9 cellular contexts compared by ENCODE assay signal in the genomic region with DNA sequence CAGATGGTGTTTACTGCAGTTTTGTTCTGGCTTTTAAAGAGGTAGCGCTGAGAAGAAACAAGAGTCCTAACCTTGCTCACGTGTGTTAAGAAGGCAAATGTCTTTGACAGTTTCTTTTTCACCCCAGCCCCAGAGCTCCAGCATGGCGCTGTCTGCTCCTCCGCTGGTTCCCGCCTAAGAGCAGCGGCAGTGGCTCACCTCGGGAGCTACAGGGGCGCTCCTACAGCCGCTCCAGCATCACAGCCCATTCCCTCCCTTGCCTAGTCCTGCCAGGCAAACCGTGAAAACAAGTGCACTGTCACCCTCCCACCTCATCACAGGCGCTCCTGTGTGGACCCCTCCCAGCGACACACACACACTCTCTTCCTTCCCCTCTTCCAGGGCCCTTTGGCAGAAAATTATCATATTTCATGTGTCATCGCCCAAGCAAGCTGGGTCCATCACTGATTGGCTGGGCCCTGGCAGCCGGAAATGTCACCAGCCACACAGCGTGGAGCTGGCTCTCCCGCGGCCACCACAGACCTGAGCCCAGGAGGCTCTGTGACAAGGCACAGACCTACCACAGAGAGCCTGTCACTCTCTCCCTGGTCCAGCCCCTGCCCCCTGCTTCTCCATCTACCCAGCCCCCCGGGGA. TPM values are rescaled to one million over a fixed set of nuclear protein-coding genes. Genes with fewer than 3 reads are reported as not detected.
DNase-seq lines count a peak whose midpoint lies in the region; ATAC-seq and TF ChIP-seq lines count a peak whose summit lies in the region.
"Had no signal": no experiment of that assay in that cellular context is flagged by ENCODE, and none has a peak within 500 bp of the region (broad histone marks: within the 10 kb centered on the region; RNA-seq: fewer than 3 reads in every experiment).

No MANE protein-coding gene starts in this region.

- intact Hi-C loops in transverse colon (cut with DNase I; ENCODE audit: low total_unique reads): no loop called here

- peak overlapping the region; percentile 93 for H3K27ac Mint-ChIP-seq in activated CD4-positive, alpha-beta memory T cell treated with anti-CD3 and anti-CD28 coated beads, Interleukin-2, amount 10 ng/mL, durations not matched to agents 7 days and 5 days
- H3K27ac Mint-ChIP-seq in osteocyte (ENCODE audit: unreplicated experiment): no peak overlapping the region

- no peaks in the 10 kb centered on the region for H3K9me3 ChIP-seq in transverse colon

- DNase-seq in DMS153 treated with DMSO at 0.1 percent for 48 hours (lab: John Stamatoyannopoulos, UW; ENCODE audit: unreplicated experiment) (peak; percentile 93), NCI-H2107 treated with DMSO at 0.1 percent for 48 hours (lab: John Stamatoyannopoulos, UW; ENCODE audit: unreplicated experiment) (peak; percentile 95), osteocyte (ENCODE audit: extremely low spot score, unreplicated experiment) (no peak), transverse colon (peak; percentile 57), GOT3 (lab: John Stamatoyannopoulos, UW) (no peak)
- DNase-seq in activated CD4-positive, alpha-beta memory T cell treated with anti-CD3 and anti-CD28 coated beads, Interleukin-2, amount 10 ng/mL, durations not matched to agents 7 days and 5 days: peak; percentile 93

- H3K4me1 Mint-ChIP-seq in activated CD4-positive, alpha-beta memory T cell treated with anti-CD3 and anti-CD28 coated beads, Interleukin-2, amount 10 ng/mL, durations not matched to agents 7 days and 5 days: peaks cover 56% of the 10 kb centered on the region
- H3K4me1 Mint-ChIP-seq in osteocyte (ENCODE audit: unreplicated experiment): peaks cover 35% of the 10 kb centered on the region

- TF ChIP-seq EP300 in transverse colon (IDR thresholded peaks at IDR 0.05; ENCODE audit: low read depth): no peak

- peaks cover 2% of the 10 kb centered on the region for H3K36me3 Mint-ChIP-seq in activated CD4-positive, alpha-beta memory T cell treated with anti-CD3 and anti-CD28 coated beads, Interleukin-2, amount 10 ng/mL, durations not matched to agents 7 days and 5 days (ENCODE audit: low read depth)
- no peaks in the 10 kb centered on the region for H3K36me3 Mint-ChIP-seq in osteocyte (ENCODE audit: unreplicated experiment)

- ATAC-seq in GM21825 (IDR thresholded peaks at IDR 0.05; ENCODE audit: unreplicated experiment) (peak; percentile 85), esophagus mucosa (peak; percentile 14)

- H3K4me1 ChIP-seq in transverse colon: peaks cover 14 to 31% (median 24%) of the 10 kb centered on the region in 4 donors

- H3K4me3 ChIP-seq in transverse colon: peak overlapping the region in 1 of 4 donors; percentile 22

- WGBS in transverse colon (ENCODE audit: low coverage in 1 of 2), 2 donors: 61% methylated on average over 4 to 18 of the region's 18 CpGs

- no peaks in the 10 kb centered on the region for H3K36me3 ChIP-seq in transverse colon

- in situ Hi-C loops in transverse colon (cut with MboI; ENCODE audit: low pct_ligation_motif_present in 1 of 4, low pct_unique_long_range_greater_than_20kb in 1 of 4, low sequenced_read_pairs in 3 of 4): no loop called here

- peaks cover 2% of the 10 kb centered on the region for H3K9me3 Mint-ChIP-seq in activated CD4-positive, alpha-beta memory T cell treated with anti-CD3 and anti-CD28 coated beads, Interleukin-2, amount 10 ng/mL, durations not matched to agents 7 days and 5 days
- H3K9me3 Mint-ChIP-seq in osteocyte (ENCODE audit: unreplicated experiment): peaks cover 5% of the 10 kb centered on the region

- no peaks in the 10 kb centered on the region for H3K27me3 Mint-ChIP-seq in activated CD4-positive, alpha-beta memory T cell treated with anti-CD3 and anti-CD28 coated beads, Interleukin-2, amount 10 ng/mL, durations not matched to agents 7 days and 5 days
- H3K27me3 Mint-ChIP-seq in osteocyte (ENCODE audit: unreplicated experiment): peaks cover 12% of the 10 kb centered on the region

- peak overlapping the region in 2 of 4 donors; percentile 6 to 24 for H3K27ac ChIP-seq in transverse colon
- H3K27ac ChIP-seq: KMS-11 had no signal

- TF ChIP-seq CTCF in osteocyte (IDR thresholded peaks at IDR 0.05) (no peak), transverse colon (IDR thresholded peaks at IDR 0.05) (no peak)

- TF ChIP-seq POLR2A in transverse colon (IDR thresholded peaks at IDR 0.05): no peak

- POLR2A ChIA-PET in activated CD4-positive, alpha-beta memory T cell treated with anti-CD3 and anti-CD28 coated beads, Interleukin-2, amount 10 ng/mL, durations not matched to agents 7 days and 5 days (lab: Charles Lee): interaction anchor here (0.6 to 9.7 kb wide), 20 partner anchors 9 to 346 kb away, joined by 3 to 231 read pairs (median 4); no protein-coding TSS in a partner anchor

- H3K27me3 ChIP-seq in transverse colon: no peaks in the 10 kb centered on the region

- CTCF ChIA-PET in activated CD4-positive, alpha-beta memory T cell treated with anti-CD3 and anti-CD28 coated beads, Interleukin-2, amount 10 ng/mL, durations not matched to agents 7 days and 5 days (lab: Charles Lee): interaction anchor here (0.6 to 6.0 kb wide), 13 partner anchors 10 to 346 kb away, joined by 3 to 72 read pairs (median 4); no protein-coding TSS in a partner anchor

- peak overlapping the region; percentile 93 for H3K4me3 Mint-ChIP-seq in activated CD4-positive, alpha-beta memory T cell treated with anti-CD3 and anti-CD28 coated beads, Interleukin-2, amount 10 ng/mL, durations not matched to agents 7 days and 5 days
- peak overlapping the region; percentile 47 for H3K4me3 Mint-ChIP-seq in osteocyte (ENCODE audit: unreplicated experiment)

RNA-seq across cellular contexts. Expression of gene HIVEP3, which starts 1.2 kb away (rescaled TPM):
- total RNA-seq in activated CD4-positive, alpha-beta memory T cell treated with anti-CD3 and anti-CD28 coated beads, Interleukin-2, amount 10 ng/mL, durations not matched to agents 7 days and 5 days: 10 to 100 TPM; 27.8 to 28.8 TPM
- total RNA-seq in esophagus mucosa: 7.0 TPM
- total RNA-seq in osteocyte: 0.78 and 0.97 TPM in 2 replicates
- total RNA-seq in transverse colon: 10 to 100 TPM in 1 of 4 donors, 1 to 10 TPM in 3; 3.7 to 15.0 (median 5.2) TPM

Comparison
In these comparisons a context has a peak if more than half of its experiments do, and no peak if none do; other contexts are left out.
1. DNase-seq: peak in DMS153 treated with DMSO at 0.1 percent for 48 hours (single experiment), NCI-H2107 treated with DMSO at 0.1 percent for 48 hours (single experiment), activated CD4-positive, alpha-beta memory T cell treated with anti-CD3 and anti-CD28 coated beads, Interleukin-2, amount 10 ng/mL, durations not matched to agents 7 days and 5 days (single experiment) and transverse colon (single experiment); none in osteocyte (single experiment) and GOT3 (single experiment).